1 cellular context compared by ENCODE assay signal in the genomic region with DNA sequence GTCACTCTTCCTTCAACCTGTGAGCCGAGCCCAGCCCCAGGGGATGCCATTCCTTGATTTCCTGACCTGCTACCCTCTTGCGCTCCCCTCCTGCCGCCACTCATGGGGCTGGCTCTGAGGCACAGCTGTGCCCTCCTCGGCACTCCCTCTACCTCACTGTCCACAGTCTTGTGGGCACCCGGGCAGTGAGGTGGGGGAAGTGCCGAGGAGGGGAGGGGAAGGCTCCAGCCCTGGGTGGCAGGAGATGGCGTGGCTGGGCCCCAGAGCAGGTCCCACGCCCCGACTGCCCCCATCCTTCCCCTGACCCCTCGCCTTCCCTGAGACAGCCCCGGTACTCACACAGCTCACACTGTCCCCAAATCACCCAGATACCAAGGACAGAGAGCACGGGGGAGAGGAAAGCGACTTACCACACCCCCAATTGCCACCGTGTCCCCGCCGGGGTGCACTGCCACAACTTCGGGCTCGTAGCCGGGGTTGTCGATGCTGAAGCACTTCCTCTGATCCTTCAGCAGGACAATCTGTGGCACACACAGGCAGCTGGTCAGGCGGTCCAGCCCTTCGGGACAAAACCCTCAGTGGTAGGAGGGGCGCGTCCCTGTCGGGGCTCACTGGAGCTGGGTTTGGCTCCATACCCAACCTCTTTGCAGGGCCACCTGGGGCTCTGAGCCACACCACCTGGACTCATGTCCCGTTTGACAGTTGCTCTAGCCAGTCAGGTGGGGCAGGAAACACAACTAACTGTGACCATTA.
A peak's percentile ranks its signal among the peaks of the same experiment; 100 is the strongest.
TF ChIP-seq lines count a peak whose summit lies in the region.

No MANE protein-coding gene starts in this region.

TF ChIP-seq in HepG2, 621 proteins besides CTCF, POLR2A, EP300 and RAD21:
- no peak for TF ChIP-seq JUNB (CRISPR knock-in tag; IDR thresholded peaks at IDR 0.05; ENCODE audit: borderline replicate concordance)
- TF ChIP-seq AGO2 (optimal IDR thresholded peaks at IDR 0.05; ENCODE audit: low read depth, low read length) = peak; percentile 35
TF ChIP-seq in HepG2: peak in this region for 1.
